ENCODE assay signal across 8 cellular contexts in the genomic region with DNA sequence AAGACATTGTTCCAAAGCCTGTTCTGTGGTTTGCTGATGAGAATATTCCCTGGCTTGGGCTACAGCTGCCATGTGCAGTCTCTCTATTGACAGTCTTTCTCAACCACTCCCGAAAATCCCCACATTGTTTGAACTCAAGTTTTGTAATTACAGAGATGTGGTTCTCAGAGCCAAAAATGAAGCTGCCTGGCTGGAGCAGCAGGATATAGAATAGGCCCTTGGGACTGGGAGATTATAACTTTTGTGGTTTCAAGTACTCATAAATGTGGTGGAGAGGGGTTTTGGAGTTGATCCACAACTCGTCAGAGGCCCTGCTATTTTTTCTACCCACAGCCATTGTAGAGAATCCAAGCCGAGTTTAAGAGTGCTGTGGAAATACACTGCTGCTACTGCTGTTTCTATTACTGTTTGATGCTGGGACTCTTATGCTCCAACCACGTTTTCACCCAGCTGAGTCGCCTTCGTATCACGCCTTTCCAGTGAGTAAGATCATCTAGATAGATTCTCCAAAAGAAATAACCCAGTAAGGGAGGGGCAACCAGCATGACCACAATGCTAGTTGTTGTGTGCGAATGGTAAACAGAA. TPM values are rescaled to one million over a fixed set of nuclear protein-coding genes. Genes with fewer than 3 reads are reported as not detected.
A peak's percentile ranks its signal among the peaks of the same experiment; 100 is the strongest.
DNase-seq lines count a peak whose midpoint lies in the region; ATAC-seq and TF ChIP-seq lines count a peak whose summit lies in the region.

No MANE protein-coding gene starts in this region.

- H3K27me3 ChIP-seq in fibroblast of lung (ENCODE audit: control insufficient read depth, insufficient read depth, low read length) (no peaks in the 10 kb centered on the region), ovary (no peaks in the 10 kb centered on the region)

- CTCF ChIA-PET in activated CD4-positive, alpha-beta memory T cell treated with anti-CD3 and anti-CD28 coated beads for 36 hours (lab: Charles Lee), result no interaction called here
- CTCF ChIA-PET in activated CD4-positive, alpha-beta memory T cell treated with anti-CD3 and anti-CD28 coated beads, Interleukin-2, amount 10 ng/mL, durations not matched to agents 7 days and 5 days (lab: Charles Lee), result no interaction called here

- H4K20me1 ChIP-seq in fibroblast of lung (ENCODE audit: control insufficient read depth, extremely low read depth, insufficient read depth, low read length), result no peaks in the 10 kb centered on the region

- H3K9ac ChIP-seq in fibroblast of lung (ENCODE audit: insufficient read depth, low read length), result peak overlapping the region; percentile 37

- 41 to 48% (median 42%) methylated on average over 8 of the region's 8 CpGs for WGBS in ovary, 3 donors

- TF ChIP-seq POLR2A in ovary (IDR thresholded peaks at IDR 0.05), result no peak

- H2AFZ ChIP-seq in fibroblast of lung (ENCODE audit: low read length), result no peak overlapping the region

- intact Hi-C loops in activated CD4-positive, alpha-beta memory T cell treated with anti-CD3 and anti-CD28 coated beads for 36 hours (cut with micrococcal nuclease), result loop anchor here (5.0 to 10.0 kb wide), 3 partner anchors 95 to 422 kb away; no protein-coding TSS in a partner anchor
- intact Hi-C loops in ovary (cut with DNase I), result no loop called here

- no peaks in the 10 kb centered on the region for H3K9me3 Mint-ChIP-seq in activated CD4-positive, alpha-beta memory T cell treated with anti-CD3 and anti-CD28 coated beads for 36 hours
- no peaks in the 10 kb centered on the region for H3K9me3 Mint-ChIP-seq in activated CD4-positive, alpha-beta memory T cell treated with anti-CD3 and anti-CD28 coated beads, Interleukin-2, amount 10 ng/mL, durations not matched to agents 7 days and 5 days
- no peaks in the 10 kb centered on the region for H3K9me3 Mint-ChIP-seq in stimulated activated naive CD8-positive, alpha-beta T cell treated with anti-CD3 and anti-CD28 coated beads, Interleukin-15, amount 100 ng/mL, for 72 hours

- H3K36me3 Mint-ChIP-seq in activated CD4-positive, alpha-beta memory T cell treated with anti-CD3 and anti-CD28 coated beads for 36 hours, result no peaks in the 10 kb centered on the region
- H3K36me3 Mint-ChIP-seq in activated CD4-positive, alpha-beta memory T cell treated with anti-CD3 and anti-CD28 coated beads, Interleukin-2, amount 10 ng/mL, durations not matched to agents 7 days and 5 days (ENCODE audit: low read depth), result no peaks in the 10 kb centered on the region

- H3K9me3 ChIP-seq in fibroblast of lung (ENCODE audit: control insufficient read depth, insufficient read depth, low read depth, low read length), result no peaks in the 10 kb centered on the region
- H3K9me3 ChIP-seq in ovary, result no peaks in the 10 kb centered on the region

- no peak for TF ChIP-seq EP300 in ovary (IDR thresholded peaks at IDR 0.05)

- TF ChIP-seq CTCF in fibroblast of lung (conservative IDR thresholded peaks at IDR 0.05 in 1 of 2, IDR thresholded peaks at IDR 0.05 in 1 of 2; ENCODE audit: low read depth in 1 of 2, low read length in 2 of 2), result no peak
- no peak for TF ChIP-seq CTCF in ovary (IDR thresholded peaks at IDR 0.05)

- POLR2A ChIA-PET in activated CD4-positive, alpha-beta memory T cell treated with anti-CD3 and anti-CD28 coated beads for 36 hours (lab: Charles Lee), result no interaction called here
- POLR2A ChIA-PET in activated CD4-positive, alpha-beta memory T cell treated with anti-CD3 and anti-CD28 coated beads, Interleukin-2, amount 10 ng/mL, durations not matched to agents 7 days and 5 days (lab: Charles Lee), result no interaction called here

- H3K27me3 Mint-ChIP-seq in activated CD4-positive, alpha-beta memory T cell treated with anti-CD3 and anti-CD28 coated beads for 36 hours, result no peaks in the 10 kb centered on the region
- no peaks in the 10 kb centered on the region for H3K27me3 Mint-ChIP-seq in activated CD4-positive, alpha-beta memory T cell treated with anti-CD3 and anti-CD28 coated beads, Interleukin-2, amount 10 ng/mL, durations not matched to agents 7 days and 5 days
- no peaks in the 10 kb centered on the region for H3K27me3 Mint-ChIP-seq in stimulated activated naive CD8-positive, alpha-beta T cell treated with anti-CD3 and anti-CD28 coated beads, Interleukin-15, amount 100 ng/mL, for 72 hours

- H3K36me3 ChIP-seq in fibroblast of lung (ENCODE audit: control insufficient read depth, insufficient read depth, low read length) (no peaks in the 10 kb centered on the region), ovary (no peaks in the 10 kb centered on the region)

- peak overlapping the region; percentile 59 for H3K4me2 ChIP-seq in fibroblast of lung (ENCODE audit: extremely low read depth, insufficient read depth, low read length)

- H3K4me3 Mint-ChIP-seq in activated CD4-positive, alpha-beta memory T cell treated with anti-CD3 and anti-CD28 coated beads for 36 hours, result no peak overlapping the region
- no peak overlapping the region for H3K4me3 Mint-ChIP-seq in activated CD4-positive, alpha-beta memory T cell treated with anti-CD3 and anti-CD28 coated beads, Interleukin-2, amount 10 ng/mL, durations not matched to agents 7 days and 5 days
- H3K4me3 Mint-ChIP-seq in stimulated activated naive CD8-positive, alpha-beta T cell treated with anti-CD3 and anti-CD28 coated beads, Interleukin-15, amount 100 ng/mL, for 72 hours, result no peak overlapping the region

- no peaks in the 10 kb centered on the region for H3K79me2 ChIP-seq in fibroblast of lung (ENCODE audit: control insufficient read depth, insufficient read depth, low read length)

- H3K4me1 ChIP-seq in fibroblast of lung (ENCODE audit: control insufficient read depth, extremely low read depth, insufficient read depth, low read length) (peaks cover 30% of the 10 kb centered on the region), ovary (ENCODE audit: insufficient read depth) (peaks cover 3% of the 10 kb centered on the region)

- peak overlapping the region; percentile 91 for H3K27ac ChIP-seq in fibroblast of lung (ENCODE audit: insufficient read depth, low read length)
- no peak overlapping the region for H3K27ac ChIP-seq in ovary

- H3K4me3 ChIP-seq in fibroblast of lung (replicated peaks in 1 of 4; ENCODE audit: control extremely low read depth in 1 of 4, insufficient read depth in 1 of 4, low read depth in 3 of 4, low read length in 4 of 4) (peak overlapping the region in 2 of 4 experiments; percentile 7 to 28), ovary (no peak overlapping the region)

- peak; percentile 31 for DNase-seq in activated CD4-positive, alpha-beta memory T cell treated with anti-CD3 and anti-CD28 coated beads for 36 hours
- DNase-seq in activated CD4-positive, alpha-beta memory T cell treated with anti-CD3 and anti-CD28 coated beads, Interleukin-2, amount 10 ng/mL, durations not matched to agents 7 days and 5 days, result no peak
- DNase-seq in NCI-H748 (lab: John Stamatoyannopoulos, UW; ENCODE audit: unreplicated experiment) (peak; percentile 73), fibroblast of lung (ENCODE audit: low read depth in 2 of 2) (peak; percentile 98), OCI-M2 (lab: John Stamatoyannopoulos, UW; ENCODE audit: unreplicated experiment) (no peak), ovary (no peak)
- DNase-seq in stimulated activated naive CD8-positive, alpha-beta T cell treated with anti-CD3 and anti-CD28 coated beads, Interleukin-15, amount 100 ng/mL, for 72 hours, result peak in 1 of 2 donors; percentile 8

- peak; percentile 75 for ATAC-seq in stimulated activated naive CD8-positive, alpha-beta T cell treated with anti-CD3 and anti-CD28 coated beads, Interleukin-15, amount 100 ng/mL, for 72 hours
- no peak for ATAC-seq in GM19035 (IDR thresholded peaks at IDR 0.05; ENCODE audit: unreplicated experiment)

- peaks cover 35% of the 10 kb centered on the region for H3K4me1 Mint-ChIP-seq in activated CD4-positive, alpha-beta memory T cell treated with anti-CD3 and anti-CD28 coated beads for 36 hours (ENCODE audit: low read depth)
- H3K4me1 Mint-ChIP-seq in activated CD4-positive, alpha-beta memory T cell treated with anti-CD3 and anti-CD28 coated beads, Interleukin-2, amount 10 ng/mL, durations not matched to agents 7 days and 5 days, result peaks cover 22% of the 10 kb centered on the region
- peaks cover 15% of the 10 kb centered on the region for H3K4me1 Mint-ChIP-seq in stimulated activated naive CD8-positive, alpha-beta T cell treated with anti-CD3 and anti-CD28 coated beads, Interleukin-15, amount 100 ng/mL, for 72 hours

- no peak overlapping the region for H3K27ac Mint-ChIP-seq in activated CD4-positive, alpha-beta memory T cell treated with anti-CD3 and anti-CD28 coated beads for 36 hours
- no peak overlapping the region for H3K27ac Mint-ChIP-seq in activated CD4-positive, alpha-beta memory T cell treated with anti-CD3 and anti-CD28 coated beads, Interleukin-2, amount 10 ng/mL, durations not matched to agents 7 days and 5 days
- no peak overlapping the region for H3K27ac Mint-ChIP-seq in stimulated activated naive CD8-positive, alpha-beta T cell treated with anti-CD3 and anti-CD28 coated beads, Interleukin-15, amount 100 ng/mL, for 72 hours

RNA-seq across cellular contexts. Expression of a gene that starts 57.1 kb away (rescaled TPM):
- not detected for total RNA-seq in activated CD4-positive, alpha-beta memory T cell treated with anti-CD3 and anti-CD28 coated beads for 36 hours
- total RNA-seq in activated CD4-positive, alpha-beta memory T cell treated with anti-CD3 and anti-CD28 coated beads, Interleukin-2, amount 10 ng/mL, durations not matched to agents 7 days and 5 days, result not detected
- total RNA-seq in fibroblast of lung, result not detected in 2 replicates
- not detected in 2 replicates for polyA plus RNA-seq in fibroblast of lung
- not detected in 2 replicates for polyA plus RNA-seq in fibroblast of lung (2012)
- not detected in 2 replicates for polyA minus RNA-seq in fibroblast of lung (ENCODE audit: low replicate concordance)
- not detected for total RNA-seq in ovary
- not detected for polyA plus RNA-seq in ovary

Comparison
In these comparisons a context has a peak if more than half of its experiments do, and no peak if none do; other contexts are left out.
1. DNase-seq: peak in activated CD4-positive, alpha-beta memory T cell treated with anti-CD3 and anti-CD28 coated beads for 36 hours (single experiment), NCI-H748 (single experiment) and fibroblast of lung (2 of 2); none in activated CD4-positive, alpha-beta memory T cell treated with anti-CD3 and anti-CD28 coated beads, Interleukin-2, amount 10 ng/mL, durations not matched to agents 7 days and 5 days (single experiment), OCI-M2 (single experiment) and ovary (0 of 5).